ENCODE assay signal across 21 cellular contexts in the genomic region with DNA sequence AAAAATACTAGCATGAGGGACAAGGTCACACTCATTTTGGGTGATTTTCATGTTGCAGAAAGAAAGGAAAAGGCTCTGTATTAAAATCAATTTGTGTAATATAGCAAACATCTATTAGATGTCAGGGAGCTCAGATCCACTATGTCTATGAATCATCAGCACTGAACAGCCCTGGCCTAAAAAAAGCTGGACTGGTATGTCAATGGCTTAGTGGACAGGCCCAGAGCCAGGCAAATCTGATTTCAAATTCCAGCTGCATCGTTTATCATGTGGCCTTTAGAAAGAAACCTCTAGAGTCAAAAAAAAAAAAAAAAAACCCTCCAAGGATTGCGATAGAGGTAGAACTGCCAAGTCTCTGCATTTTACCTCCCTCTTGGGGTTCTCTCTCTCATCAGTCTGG. TPM values are rescaled to one million over a fixed set of nuclear protein-coding genes. Genes with fewer than 3 reads are reported as not detected.
DNase-seq lines count a peak whose midpoint lies in the region; ATAC-seq and TF ChIP-seq lines count a peak whose summit lies in the region.
"Had no signal": no experiment of that assay in that cellular context is flagged by ENCODE, and none has a peak within 500 bp of the region (broad histone marks: within the 10 kb centered on the region; RNA-seq: fewer than 3 reads in every experiment).

No MANE protein-coding gene starts in this region.

- ATAC-seq in Right ventricle myocardium superior (ENCODE audit: poor library complexity) (peak; percentile 60), right lobe of liver (no peak)
- ATAC-seq: activated T-cell treated with anti-CD3 and anti-CD28 coated beads, Interleukin-2, amount 50 U/mL, for 72 hours; HepG2; left colon; natural killer cell treated with Interleukin-12 subunit alpha and Interleukin-12 subunit beta and Interleukin-15 and Interleukin-18, amount 100 ng/mL, for 72 hours; Panc1 had no signal

- H3K9me3 ChIP-seq in right atrium auricular region (peaks cover 8 to 20% of the 10 kb centered on the region in 2 donors), mesodermal cell (ENCODE audit: control insufficient read depth, low read length) (peaks cover 20% of the 10 kb centered on the region), right lobe of liver (no peaks in the 10 kb centered on the region)

- H3K27me3 ChIP-seq in right atrium auricular region (no peaks in the 10 kb centered on the region), right lobe of liver (no peaks in the 10 kb centered on the region)

- TF ChIP-seq CTCF in right atrium auricular region (IDR thresholded peaks at IDR 0.05) (no peak), right lobe of liver (IDR thresholded peaks at IDR 0.05) (no peak), GM13976 (IDR thresholded peaks at IDR 0.05; ENCODE audit: borderline replicate concordance, control extremely low read depth, extremely low read depth, insufficient read depth, missing control alignments) (no peak)

- H3K27ac ChIP-seq in right atrium auricular region (peak overlapping the region in 1 of 2 donors; percentile 62), mesodermal cell (ENCODE audit: low read depth, low read length, severe bottlenecking) (peak overlapping the region; percentile 3), right lobe of liver (no peak overlapping the region)
- H3K27ac ChIP-seq: tibial artery had no signal

- DNase-seq in Right ventricle myocardium superior (no peak), right atrium auricular region (ENCODE audit: low spot score) (no peak), fibroblast of peridontal ligament (ENCODE audit: extremely low read depth) (peak; percentile 3), right lobe of liver (no peak), GM13976 (ENCODE audit: low spot score) (no peak), HCEC 1CT (no peak), mucosa of gallbladder (ENCODE audit: low spot score) (no peak)
- DNase-seq: 8988T; activated CD4-positive, alpha-beta memory T cell treated with anti-CD3 and anti-CD28 coated beads for 36 hours; activated naive CD8-positive, alpha-beta T cell treated with anti-CD3 and anti-CD28 coated beads, Interleukin-2, amount 10 ng/mL, durations not matched to agents 7 days and 5 days; activated T-cell treated with anti-CD3 and anti-CD28 coated beads, Interleukin-2, amount 50 U/mL, for 72 hours; hypothalamus; left colon; NCI-H2029; NCI-H524 treated with DMSO at 0.1 percent for 48 hours had no signal

- H3K4me1 ChIP-seq in right atrium auricular region (peaks cover 0 to 5% of the 10 kb centered on the region in 2 donors), mesodermal cell (ENCODE audit: control insufficient read depth, insufficient read depth, low read length, poor library complexity, severe bottlenecking) (peaks cover 13% of the 10 kb centered on the region), right lobe of liver (no peaks in the 10 kb centered on the region)

- H3K4me3 ChIP-seq in right atrium auricular region = no peak overlapping the region
- H3K4me3 ChIP-seq in mesodermal cell (ENCODE audit: extremely low read depth, insufficient read depth, low read length, poor library complexity, severe bottlenecking) = no peak overlapping the region
- no peak overlapping the region for H3K4me3 ChIP-seq in right lobe of liver
- H3K4me3 ChIP-seq: tibial artery had no signal

- 80 to 93% methylated on average over 1 to 2 of the region's 2 CpGs for WGBS in mesodermal cell (ENCODE audit: insufficient coverage in 2 of 2), 2 experiments
- 47% methylated on average over 2 of the region's 2 CpGs for WGBS in right lobe of liver (ENCODE audit: insufficient coverage, low coverage, low lambda C conversion rate, missing lambda C conversion rate)

- intact Hi-C loops in Right ventricle myocardium superior (cut with DNase I) = loop anchor here (10.0 kb wide), 1 partner anchor 68 kb away; no protein-coding TSS in a partner anchor
- intact Hi-C loops in right lobe of liver (cut with DNase I) = no loop called here

- no peak for TF ChIP-seq POLR2A in right lobe of liver (IDR thresholded peaks at IDR 0.05)

- in situ Hi-C loops in GM13976 (cut with MboI; ENCODE audit: low sequenced_read_pairs, unreplicated experiment) = no loop called here

- H3K36me3 ChIP-seq in right atrium auricular region (no peaks in the 10 kb centered on the region), mesodermal cell (ENCODE audit: control insufficient read depth, insufficient read depth, low read length) (peaks cover 4% of the 10 kb centered on the region), right lobe of liver (no peaks in the 10 kb centered on the region)
- H3K36me3 ChIP-seq: tibial artery had no signal

RNA-seq across cellular contexts. Expression of a gene that starts 5.4 kb away (rescaled TPM):
- total RNA-seq in Right ventricle myocardium superior (72.1 TPM), right atrium auricular region (100 to 1,000 TPM in 1 of 2 donors, 10 to 100 TPM in 1; 79.7 to 113 TPM), right lobe of liver (1 to 10 TPM; 1.6 to 7.1 (median 2.7) TPM), mucosa of gallbladder (26.7 TPM)
- polyA plus RNA-seq in mesodermal cell (2013, experiment 1 of 2) = 18.3 TPM
- polyA plus RNA-seq in mesodermal cell (2013, experiment 2 of 2) = 20.5 TPM
- total RNA-seq: endothelial cell of umbilical vein had no signal
- polyA plus RNA-seq: endothelial cell of umbilical vein had no signal
